27 cellular contexts compared by ENCODE assay signal in the genomic region with DNA sequence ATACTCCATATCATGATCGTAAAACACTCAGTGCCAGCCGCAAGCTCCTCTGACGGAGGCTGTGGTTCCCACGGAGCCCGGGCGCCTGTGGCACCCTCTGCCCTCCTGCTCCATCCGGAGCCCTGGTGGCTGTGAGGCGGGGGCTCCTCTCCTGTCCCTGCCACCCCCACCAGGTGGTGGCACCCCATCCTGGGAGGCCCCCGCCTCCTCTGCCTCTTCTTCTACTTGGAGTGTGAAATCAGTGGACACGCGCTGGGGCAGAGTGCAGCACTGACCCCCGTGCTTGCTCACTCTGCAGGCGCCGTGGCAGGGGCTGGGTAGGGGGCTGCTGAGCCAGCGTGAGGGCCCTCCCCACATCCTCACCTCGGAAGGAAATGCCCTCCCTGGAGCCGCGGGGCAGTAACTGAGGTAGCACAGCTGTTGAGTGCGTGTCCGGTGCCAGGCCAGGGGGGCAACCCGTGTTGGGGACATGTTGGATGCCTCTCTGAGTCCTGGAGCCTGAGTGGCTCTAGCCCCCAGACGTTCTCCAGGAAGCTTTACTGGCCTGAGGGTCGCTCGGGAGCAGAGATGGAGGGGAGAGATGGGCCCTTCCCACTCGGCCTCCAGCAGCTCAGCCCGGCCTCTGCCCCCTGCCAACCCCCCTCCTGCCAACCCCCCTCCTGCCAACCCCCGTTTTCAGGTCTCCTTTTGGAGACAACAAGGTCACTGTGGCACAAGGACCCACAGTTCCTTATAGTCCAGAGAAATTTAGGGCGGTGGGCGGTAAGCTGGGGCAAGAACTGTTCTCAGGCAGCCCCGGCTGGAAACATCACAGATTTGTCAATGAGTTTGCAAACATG. TPM values are rescaled to one million over a fixed set of nuclear protein-coding genes. Genes with fewer than 3 reads are reported as not detected.
DNase-seq lines count a peak whose midpoint lies in the region; ATAC-seq and TF ChIP-seq lines count a peak whose summit lies in the region.
"Had no signal": no experiment of that assay in that cellular context is flagged by ENCODE, and none has a peak within 500 bp of the region (broad histone marks: within the 10 kb centered on the region; RNA-seq: fewer than 3 reads in every experiment).

No MANE protein-coding gene starts in this region.

- intact Hi-C loops in activated CD4-positive, alpha-beta T cell treated with anti-CD3 and anti-CD28 coated beads for 36 hours (cut with DNase I, micrococcal nuclease), result no loop called here
- intact Hi-C loops in CD4-positive, alpha-beta T cell (cut with DNase I, micrococcal nuclease), result loop anchor here in 1 of 2 experiments (5.0 kb wide), 2 partner anchors 37 to 77 kb away; no protein-coding TSS in a partner anchor
- intact Hi-C loops in sigmoid colon (cut with DNase I), result no loop called here
- intact Hi-C loops in colonic mucosa (cut with DNase I), result no loop called here

- no peak overlapping the region for H3K27ac ChIP-seq in CD4-positive, alpha-beta T cell (ENCODE audit: low read depth, low read length)
- H3K27ac ChIP-seq in sigmoid colon, result no peak overlapping the region
- no peak overlapping the region for H3K27ac ChIP-seq in colonic mucosa
- H3K27ac ChIP-seq: esophagus muscularis mucosa, gastroesophageal sphincter, parathyroid adenoma, tibial artery had no signal

- POLR2A ChIA-PET in activated CD4-positive, alpha-beta T cell treated with anti-CD3 and anti-CD28 coated beads for 36 hours (lab: Charles Lee), result no interaction called here
- POLR2A ChIA-PET in activated CD4-positive, alpha-beta T cell treated with anti-CD3 and anti-CD28 coated beads, Interleukin-2, amount 10 ng/mL, durations not matched to agents 7 days and 5 days (lab: Charles Lee), result no interaction called here
- POLR2A ChIA-PET in CD4-positive, alpha-beta T cell (lab: Charles Lee), result interaction anchor here (0.6 to 1.0 kb wide), 2 partner anchors 74 to 390 kb away, joined by 3 read pairs; no protein-coding TSS in a partner anchor

- H3K36me3 ChIP-seq in sigmoid colon (no peaks in the 10 kb centered on the region), colonic mucosa (no peaks in the 10 kb centered on the region)
- H3K36me3 ChIP-seq: esophagus muscularis mucosa, gastroesophageal sphincter, HAP-1, tibial artery had no signal

- H3K27ac Mint-ChIP-seq in activated CD4-positive, alpha-beta T cell treated with anti-CD3 and anti-CD28 coated beads for 36 hours, result peak overlapping the region; percentile 12
- no peak overlapping the region for H3K27ac Mint-ChIP-seq in activated CD4-positive, alpha-beta T cell treated with anti-CD3 and anti-CD28 coated beads, Interleukin-2, amount 10 ng/mL, durations not matched to agents 7 days and 5 days
- H3K27ac Mint-ChIP-seq in CD4-positive, alpha-beta T cell, result peak overlapping the region; percentile 71
- no peak overlapping the region for H3K27ac Mint-ChIP-seq in chondrocyte (ENCODE audit: unreplicated experiment)
- H3K27ac Mint-ChIP-seq: T-helper 2 cell treated with Interferon-gamma antibody and Interleukin-4, amounts not matched to agents 5 μg/mL and 100 μg/mL, for 36 hours had no signal

- H3K9me3 ChIP-seq in CD4-positive, alpha-beta T cell (ENCODE audit: control insufficient read depth, low read length), result no peaks in the 10 kb centered on the region
- H3K9me3 ChIP-seq in sigmoid colon, result no peaks in the 10 kb centered on the region
- no peaks in the 10 kb centered on the region for H3K9me3 ChIP-seq in colonic mucosa
- H3K9me3 ChIP-seq: esophagus muscularis mucosa, gastroesophageal sphincter, HAP-1, tibial artery had no signal

- no peak overlapping the region for H3K9ac ChIP-seq in colonic mucosa (ENCODE audit: low read depth in 2 of 2, low read length in 2 of 2)
- H3K9ac ChIP-seq: parathyroid adenoma had no signal

- DNase-seq in activated CD4-positive, alpha-beta T cell treated with anti-CD3 and anti-CD28 coated beads for 36 hours, result peak; percentile 33
- no peak for DNase-seq in activated CD4-positive, alpha-beta T cell treated with anti-CD3 and anti-CD28 coated beads, Interleukin-2, amount 10 ng/mL, durations not matched to agents 7 days and 5 days
- peak in 3 of 10 experiments; percentile 18 to 49 (median 31) for DNase-seq in CD4-positive, alpha-beta T cell
- DNase-seq in chondrocyte (ENCODE audit: low spot score), result peak; percentile 91
- DNase-seq in sigmoid colon, result peak; percentile 48
- no peak for DNase-seq in T-helper 1 cell
- no peak for DNase-seq in colonic mucosa
- no peak for DNase-seq in NCI-H774 (lab: John Stamatoyannopoulos, UW)
- DNase-seq: 8988T; AML-193; EL; KG1; mammary epithelial cell; NCI-H1048; NCI-H2081; NCI-H446 treated with DMSO at 0.1 percent for 48 hours; NK-92 treated with Interleukin-12 subunit alpha and Interleukin-12 subunit beta, amount 100 ng/mL, for 24 hours had no signal

- H3K36me3 Mint-ChIP-seq in activated CD4-positive, alpha-beta T cell treated with anti-CD3 and anti-CD28 coated beads for 36 hours (ENCODE audit: low read depth), result no peaks in the 10 kb centered on the region
- no peaks in the 10 kb centered on the region for H3K36me3 Mint-ChIP-seq in activated CD4-positive, alpha-beta T cell treated with anti-CD3 and anti-CD28 coated beads, Interleukin-2, amount 10 ng/mL, durations not matched to agents 7 days and 5 days (ENCODE audit: low read depth)
- no peaks in the 10 kb centered on the region for H3K36me3 Mint-ChIP-seq in CD4-positive, alpha-beta T cell (ENCODE audit: low read depth)
- H3K36me3 Mint-ChIP-seq in chondrocyte (ENCODE audit: low read depth), result no peaks in the 10 kb centered on the region

- no peaks in the 10 kb centered on the region for H3K27me3 ChIP-seq in CD4-positive, alpha-beta T cell (ENCODE audit: control insufficient read depth, insufficient read depth, low read length)
- H3K27me3 ChIP-seq in sigmoid colon (peaks cover 0 to 10% (median 0%) of the 10 kb centered on the region in 3 donors), colonic mucosa (no peaks in the 10 kb centered on the region)

- H3K4me1 ChIP-seq in sigmoid colon, result peaks cover 0 to 6% (median 3%) of the 10 kb centered on the region in 4 donors
- H3K4me1 ChIP-seq in colonic mucosa, result no peaks in the 10 kb centered on the region
- H3K4me1 ChIP-seq: HAP-1, parathyroid adenoma had no signal

- WGBS in sigmoid colon, 2 donors, result 72 to 77% methylated on average over 30 of the region's 30 CpGs

- TF ChIP-seq POLR2A in sigmoid colon (IDR thresholded peaks at IDR 0.05), result no peak

- CTCF ChIA-PET in activated CD4-positive, alpha-beta T cell treated with anti-CD3 and anti-CD28 coated beads for 36 hours (lab: Charles Lee), result interaction anchor here (0.6 to 0.9 kb wide), 2 partner anchors 97 to 100 kb away, joined by 3 to 4 read pairs; no protein-coding TSS in a partner anchor
- CTCF ChIA-PET in activated CD4-positive, alpha-beta T cell treated with anti-CD3 and anti-CD28 coated beads, Interleukin-2, amount 10 ng/mL, durations not matched to agents 7 days and 5 days (lab: Charles Lee), result interaction anchor here (0.5 to 1.8 kb wide), 3 partner anchors 15 to 94 kb away, joined by 3 to 5 read pairs (median 3); no protein-coding TSS in a partner anchor
- CTCF ChIA-PET in CD4-positive, alpha-beta T cell (lab: Charles Lee), result interaction anchor here (1.2 kb wide), 1 partner anchor 15 kb away, joined by 3 read pairs; no protein-coding TSS in a partner anchor

- H3K27me3 Mint-ChIP-seq in activated CD4-positive, alpha-beta T cell treated with anti-CD3 and anti-CD28 coated beads for 36 hours, result no peaks in the 10 kb centered on the region
- H3K27me3 Mint-ChIP-seq in activated CD4-positive, alpha-beta T cell treated with anti-CD3 and anti-CD28 coated beads, Interleukin-2, amount 10 ng/mL, durations not matched to agents 7 days and 5 days, result no peaks in the 10 kb centered on the region
- H3K27me3 Mint-ChIP-seq in CD4-positive, alpha-beta T cell, result no peaks in the 10 kb centered on the region
- H3K27me3 Mint-ChIP-seq in chondrocyte (ENCODE audit: low read depth), result peaks cover 17% of the 10 kb centered on the region
- H3K27me3 Mint-ChIP-seq: central memory CD8-positive, alpha-beta T cell had no signal

- H3K4me1 Mint-ChIP-seq in activated CD4-positive, alpha-beta T cell treated with anti-CD3 and anti-CD28 coated beads for 36 hours, result peaks cover 31% of the 10 kb centered on the region
- H3K4me1 Mint-ChIP-seq in activated CD4-positive, alpha-beta T cell treated with anti-CD3 and anti-CD28 coated beads, Interleukin-2, amount 10 ng/mL, durations not matched to agents 7 days and 5 days, result peaks cover 39% of the 10 kb centered on the region
- H3K4me1 Mint-ChIP-seq in CD4-positive, alpha-beta T cell (ENCODE audit: low read depth), result peaks cover 59% of the 10 kb centered on the region
- peaks cover 5% of the 10 kb centered on the region for H3K4me1 Mint-ChIP-seq in chondrocyte (ENCODE audit: low read depth)

- TF ChIP-seq CTCF in CD4-positive, alpha-beta T cell (IDR thresholded peaks at IDR 0.05), result no peak
- TF ChIP-seq CTCF in chondrocyte (IDR thresholded peaks at IDR 0.05) (no peak), sigmoid colon (IDR thresholded peaks at IDR 0.05) (no peak), colonic mucosa (IDR thresholded peaks at IDR 0.05) (no peak)

- TF ChIP-seq EP300 in sigmoid colon (IDR thresholded peaks at IDR 0.05), result no peak

- H3K4me3 ChIP-seq in sigmoid colon (no peak overlapping the region), colonic mucosa (no peak overlapping the region)
- H3K4me3 ChIP-seq: esophagus muscularis mucosa, gastroesophageal sphincter, HAP-1, tibial artery had no signal

- no peak overlapping the region for H3K4me3 Mint-ChIP-seq in activated CD4-positive, alpha-beta T cell treated with anti-CD3 and anti-CD28 coated beads for 36 hours
- no peak overlapping the region for H3K4me3 Mint-ChIP-seq in activated CD4-positive, alpha-beta T cell treated with anti-CD3 and anti-CD28 coated beads, Interleukin-2, amount 10 ng/mL, durations not matched to agents 7 days and 5 days
- no peak overlapping the region for H3K4me3 Mint-ChIP-seq in CD4-positive, alpha-beta T cell
- H3K4me3 Mint-ChIP-seq in chondrocyte (ENCODE audit: unreplicated experiment), result no peak overlapping the region
- H3K4me3 Mint-ChIP-seq: central memory CD8-positive, alpha-beta T cell had no signal

- no peak for ATAC-seq in activated CD4-positive, alpha-beta T cell treated with anti-CD3 and anti-CD28 coated beads for 36 hours
- peak; percentile 76 for ATAC-seq in CD4-positive, alpha-beta T cell (ENCODE audit: poor library complexity)
- ATAC-seq: gastroesophageal sphincter, Panc1, sciatic nerve had no signal

- no peaks in the 10 kb centered on the region for H3K9me3 Mint-ChIP-seq in activated CD4-positive, alpha-beta T cell treated with anti-CD3 and anti-CD28 coated beads for 36 hours (ENCODE audit: low read depth)
- no peaks in the 10 kb centered on the region for H3K9me3 Mint-ChIP-seq in activated CD4-positive, alpha-beta T cell treated with anti-CD3 and anti-CD28 coated beads, Interleukin-2, amount 10 ng/mL, durations not matched to agents 7 days and 5 days
- H3K9me3 Mint-ChIP-seq in CD4-positive, alpha-beta T cell, result no peaks in the 10 kb centered on the region
- H3K9me3 Mint-ChIP-seq in chondrocyte (ENCODE audit: low read depth), result no peaks in the 10 kb centered on the region
- H3K9me3 Mint-ChIP-seq: activated T-helper 2 cell treated with anti-CD3 and anti-CD28 coated beads, Interferon-gamma antibody, Interleukin-2, Interleukin-4, amounts not matched to agents 10 μg/mL and 5 μg/mL and 100 μg/mL, durations not matched to agents 14 hours and 24 hours and 36 hours; central memory CD8-positive, alpha-beta T cell; T-helper 2 cell treated with Interferon-gamma antibody and Interleukin-4, amounts not matched to agents 5 μg/mL and 100 μg/mL, for 36 hours had no signal

RNA-seq across cellular contexts. Expression of a gene that starts 58.6 kb away (rescaled TPM):
- 10 to 100 TPM; 11.6 to 16.3 TPM for total RNA-seq in activated CD4-positive, alpha-beta T cell treated with anti-CD3 and anti-CD28 coated beads for 36 hours
- total RNA-seq in activated CD4-positive, alpha-beta T cell treated with anti-CD3 and anti-CD28 coated beads, Interleukin-2, amount 10 ng/mL, durations not matched to agents 7 days and 5 days, result 10 to 100 TPM; 10.2 to 12.3 TPM
- 100 to 1,000 TPM; 109 to 116 TPM for total RNA-seq in CD4-positive, alpha-beta T cell
- total RNA-seq in chondrocyte, result 0.51 to 1.6 TPM (median 1.6 TPM) in 3 replicates
- total RNA-seq in sigmoid colon, result 10 to 100 TPM in 3 of 4 donors, 1 to 10 TPM in 1; 6.0 to 19.3 (median 13.6) TPM
- polyA plus RNA-seq in sigmoid colon, result 10 to 100 TPM in 2 of 3 donors, 1 to 10 TPM in 1; 8.1 to 15.6 (median 10.2) TPM
- total RNA-seq in colonic mucosa, result 10 to 100 TPM; 13.8 to 60.0 TPM

Comparison
In these comparisons a context has a peak if more than half of its experiments do, and no peak if none do; other contexts are left out.
1. DNase-seq: peak in activated CD4-positive, alpha-beta T cell treated with anti-CD3 and anti-CD28 coated beads for 36 hours (single experiment), chondrocyte (single experiment) and sigmoid colon (single experiment); none in activated CD4-positive, alpha-beta T cell treated with anti-CD3 and anti-CD28 coated beads, Interleukin-2, amount 10 ng/mL, durations not matched to agents 7 days and 5 days (single experiment), T-helper 1 cell (0 of 5), colonic mucosa (single experiment) and NCI-H774 (single experiment).
2. H3K27ac Mint-ChIP-seq: peak in activated CD4-positive, alpha-beta T cell treated with anti-CD3 and anti-CD28 coated beads for 36 hours (single experiment) and CD4-positive, alpha-beta T cell (single experiment); none in activated CD4-positive, alpha-beta T cell treated with anti-CD3 and anti-CD28 coated beads, Interleukin-2, amount 10 ng/mL, durations not matched to agents 7 days and 5 days (single experiment) and chondrocyte (single experiment).